Comparison of ENCODE assay signal across 21 cellular contexts in the genomic region with DNA sequence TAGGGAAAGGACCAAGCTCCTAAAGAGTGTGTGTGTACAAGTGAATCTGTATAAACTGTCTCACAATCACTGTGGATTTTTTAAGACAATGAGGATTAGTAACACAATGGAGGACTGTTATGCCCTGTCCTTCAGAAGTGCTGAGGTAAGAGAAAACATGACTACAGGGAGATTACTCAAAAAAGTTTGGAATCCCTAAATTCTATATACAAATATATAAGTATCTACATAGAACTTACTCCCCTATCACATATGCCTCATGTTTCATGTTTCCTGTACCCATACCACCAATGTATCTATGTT.
"Had no signal": no experiment of that assay in that cellular context is flagged by ENCODE, and none has a peak within 500 bp of the region (broad histone marks: within the 10 kb centered on the region; RNA-seq: fewer than 3 reads in every experiment).

No MANE protein-coding gene starts in this region.

- H3K27ac ChIP-seq: brain microvascular endothelial cell, coronary artery, heart left ventricle, left lung, tibial nerve had no signal

- H3K9me3 ChIP-seq: gastrocnemius medialis, heart left ventricle, left lung, tibial nerve had no signal

- H3K4me3 ChIP-seq: coronary artery, gastrocnemius medialis, heart left ventricle, left lung, tibial nerve had no signal

- ATAC-seq: activated T-helper 17 cell treated with anti-CD3 and anti-CD28 coated beads, Interleukin-2, amount 50 U/mL, for 72 hours; gastrocnemius medialis; heart left ventricle; left lung; T-helper 17 cell had no signal

- H3K36me3 ChIP-seq: gastrocnemius medialis, left lung had no signal

- H3K27me3 Mint-ChIP-seq: activated CD4-positive, alpha-beta memory T cell treated with anti-CD3 and anti-CD28 coated beads for 36 hours; activated T-helper 17 cell treated with anti-CD3 and anti-CD28 coated beads, Interleukin-2, amount 50 U/mL, for 72 hours; T-helper 17 cell had no signal

- H3K9me3 Mint-ChIP-seq: activated CD4-positive, alpha-beta memory T cell treated with anti-CD3 and anti-CD28 coated beads for 36 hours; activated T-helper 17 cell treated with anti-CD3 and anti-CD28 coated beads, Interleukin-2, amount 50 U/mL, for 72 hours; mesothelial cell of epicardium had no signal

- H3K27me3 ChIP-seq: brain microvascular endothelial cell, gastrocnemius medialis, heart left ventricle, left lung, tibial nerve had no signal

- H3K27ac Mint-ChIP-seq: activated CD4-positive, alpha-beta memory T cell treated with anti-CD3 and anti-CD28 coated beads for 36 hours; activated T-helper 17 cell treated with anti-CD3 and anti-CD28 coated beads, Interleukin-2, amount 50 U/mL, for 72 hours had no signal

- DNase-seq: activated CD4-positive, alpha-beta memory T cell treated with anti-CD3 and anti-CD28 coated beads for 36 hours; activated CD4-positive, alpha-beta T cell treated with anti-CD3 and anti-CD28 coated beads for 4 hours; activated naive CD4-positive, alpha-beta T cell; activated T-cell treated with anti-CD3 and anti-CD28 coated beads for 4 hours; aorta; brain microvascular endothelial cell; central memory CD4-positive, alpha-beta T cell; gastrocnemius medialis; heart left ventricle; left lung; retina; stimulated activated CD4-positive, alpha-beta T cell treated with anti-CD3 and anti-CD28 coated beads, Interleukin-12 subunit alpha, Interleukin-12 subunit beta, amount 100 ng/mL, for 4 hours; stimulated activated CD4-positive, alpha-beta T cell treated with anti-CD3 and anti-CD28 coated beads, Interleukin-1b, Interleukin-23, amount 100 ng/mL, for 48 hours; stimulated activated CD8-positive, alpha-beta memory T cell treated with anti-CD3 and anti-CD28 coated beads, Interleukin-4, amount 100 ng/mL, for 48 hours; stimulated activated naive CD4-positive, alpha-beta T cell; substantia nigra; T-helper 17 cell had no signal

- H3K4me3 Mint-ChIP-seq: activated CD4-positive, alpha-beta memory T cell treated with anti-CD3 and anti-CD28 coated beads for 36 hours; activated T-helper 17 cell treated with anti-CD3 and anti-CD28 coated beads, Interleukin-2, amount 50 U/mL, for 72 hours; mesothelial cell of epicardium; T-helper 17 cell had no signal
